ENCODE assay signal across 29 cellular contexts in the genomic region with DNA sequence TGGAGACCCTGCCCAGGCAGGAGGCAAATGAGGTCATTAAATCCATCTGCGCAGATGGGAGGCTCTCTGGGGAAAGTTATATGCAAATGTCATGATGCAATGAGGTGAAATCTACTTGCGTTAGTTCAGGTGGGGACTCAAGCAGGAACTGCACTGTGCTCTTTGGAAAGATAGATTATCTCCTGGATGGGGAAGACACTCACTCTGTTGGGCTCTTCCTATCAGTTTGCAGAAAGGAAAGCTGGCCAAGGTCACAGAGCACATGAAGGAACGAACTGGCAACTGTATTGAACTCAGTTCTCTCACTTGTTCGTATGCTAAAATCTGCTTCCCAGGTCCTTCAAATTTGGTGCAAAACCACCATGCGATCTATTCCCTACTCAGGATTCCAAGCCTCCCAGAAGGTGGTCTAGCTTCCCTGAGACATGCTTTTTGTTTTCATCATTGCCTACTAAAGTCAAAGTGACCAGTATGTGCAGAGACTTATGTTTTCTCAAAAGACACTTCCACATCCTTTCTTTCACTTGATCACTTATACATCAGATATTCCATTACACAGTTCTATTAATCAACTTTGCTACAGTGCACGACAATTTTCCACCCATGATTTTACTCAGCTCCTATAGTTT.
DNase-seq lines count a peak whose midpoint lies in the region; ATAC-seq, FAIRE-seq and TF ChIP-seq lines count a peak whose summit lies in the region.
"Had no signal": no experiment of that assay in that cellular context is flagged by ENCODE, and none has a peak within 500 bp of the region (broad histone marks: within the 10 kb centered on the region; RNA-seq: fewer than 3 reads in every experiment).

No MANE protein-coding gene starts in this region.

- H3K9me3 ChIP-seq in testis, result no peaks in the 10 kb centered on the region
- H3K9me3 ChIP-seq: esophagus muscularis mucosa, heart left ventricle, left ventricle myocardium inferior, SK-N-SH had no signal

- no peak overlapping the region for H3K4me3 ChIP-seq in testis
- H3K4me3 ChIP-seq: esophagus muscularis mucosa, heart left ventricle, left ventricle myocardium inferior, PC-9, smooth muscle cell had no signal

- no peaks in the 10 kb centered on the region for H3K36me3 ChIP-seq in testis (ENCODE audit: low read depth, missing control alignments)
- H3K36me3 ChIP-seq: left ventricle myocardium inferior had no signal

- no peak overlapping the region for H3K27ac ChIP-seq in testis
- H3K27ac ChIP-seq: esophagus muscularis mucosa, heart left ventricle, left ventricle myocardium inferior, PC-9 had no signal

- FAIRE-seq in GM12891 (lab: Jason Lieb, UNC), result no peak
- FAIRE-seq: GM18507, GM19239 had no signal

- DNase-seq in NCI-H748 (lab: John Stamatoyannopoulos, UW; ENCODE audit: unreplicated experiment), result peak; percentile 26
- no peak for DNase-seq in NCI-H748 treated with DMSO at 0.1 percent for 48 hours (lab: John Stamatoyannopoulos, UW)
- peak; percentile 20 to 75 for DNase-seq in NCI-H524 (lab: John Stamatoyannopoulos, UW)
- peak; percentile 47 for DNase-seq in SW480 (ENCODE audit: low spot score)
- DNase-seq in testis, result peak; percentile 26
- no peak for DNase-seq in GM12891 (ENCODE audit: insufficient read length, low spot score)
- DNase-seq: 8988T; activated CD4-positive, alpha-beta T cell treated with anti-CD3 and anti-CD28 coated beads, Interleukin-2, amount 50 U/mL, for 4 hours; activated CD4-positive, CD25-positive, alpha-beta regulatory T cell; activated naive CD4-positive, alpha-beta T cell; activated T-cell treated with anti-CD3 and anti-CD28 coated beads, Interleukin-2, amount 50 U/mL, for 72 hours; Calu3; EL; foreskin keratinocyte; GOT3; heart left ventricle; islet precursor cell; left ventricle myocardium inferior; mesenchymal stem cell; NCI-H146; PC-9; SK-N-SH; stimulated activated naive CD8-positive, alpha-beta T cell treated with anti-CD3 and anti-CD28 coated beads, Interleukin-15, Interleukin-2, amounts not matched to agents 100 U/mL and 50 U/mL, for 24 hours had no signal

- ATAC-seq in HG03442 (IDR thresholded peaks at IDR 0.05; ENCODE audit: unreplicated experiment) (no peak), GM21515 (IDR thresholded peaks at IDR 0.05; ENCODE audit: unreplicated experiment) (no peak)
- ATAC-seq: activated T-cell treated with anti-CD3 and anti-CD28 coated beads, Interleukin-2, amount 50 U/mL, for 72 hours; foreskin keratinocyte; heart left ventricle; stimulated activated naive CD8-positive, alpha-beta T cell treated with anti-CD3 and anti-CD28 coated beads, Interleukin-15, Interleukin-2, amounts not matched to agents 100 U/mL and 50 U/mL, for 24 hours had no signal

- peaks cover 7% of the 10 kb centered on the region for H3K4me1 ChIP-seq in testis
- H3K4me1 ChIP-seq: esophagus muscularis mucosa, heart left ventricle, left ventricle myocardium inferior had no signal

- 61 to 66% methylated on average over 6 of the region's 6 CpGs for WGBS in testis, 2 donors

- intact Hi-C loops in testis (cut with DNase I; ENCODE audit: low total_unique reads), result no loop called here

- no peak for TF ChIP-seq POLR2A in testis (IDR thresholded peaks at IDR 0.05)
- TF ChIP-seq POLR2A in GM12891 (IDR thresholded peaks at IDR 0.05; ENCODE audit: low read depth, low read length), result no peak

- H3K27me3 ChIP-seq in testis, result no peaks in the 10 kb centered on the region
- H3K27me3 ChIP-seq: esophagus muscularis mucosa, foreskin keratinocyte, heart left ventricle had no signal

- no peak for TF ChIP-seq CTCF in testis (IDR thresholded peaks at IDR 0.05)

TF ChIP-seq in GM12891, 5 proteins besides CTCF, POLR2A, EP300 and RAD21:
- TF ChIP-seq POU2F2 (IDR thresholded peaks at IDR 0.05; ENCODE audit: low read depth, low read length) (no peak), SPI1 (IDR thresholded peaks at IDR 0.05; ENCODE audit: low read depth, low read length) (no peak), POLR2AphosphoS5 (IDR thresholded peaks at IDR 0.05; ENCODE audit: low read depth, low read length) (no peak), TAF1 (IDR thresholded peaks at IDR 0.05; ENCODE audit: low read depth, low read length) (no peak), PAX5 (IDR thresholded peaks at IDR 0.05; ENCODE audit: insufficient read depth, low read length, severe bottlenecking) (no peak)

Comparison
In these comparisons a context has a peak if more than half of its experiments do, and no peak if none do; other contexts are left out.
1. DNase-seq: peak in NCI-H748 (single experiment), NCI-H524 (2 of 2), SW480 (single experiment) and testis (single experiment); none in NCI-H748 treated with DMSO at 0.1 percent for 48 hours (single experiment) and GM12891 (single experiment).